14 cellular contexts compared by ENCODE assay signal in genomic region chr11:68137833-68138232, GRCh38. TPM values are rescaled to one million over a fixed set of nuclear protein-coding genes. Genes with fewer than 3 reads are reported as not detected.
DNase-seq lines count a peak whose midpoint lies in the region; ATAC-seq, FAIRE-seq and TF ChIP-seq lines count a peak whose summit lies in the region.
"Had no signal": no experiment of that assay in that cellular context is flagged by ENCODE, and none has a peak within 500 bp of the region (broad histone marks: within the 10 kb centered on the region; RNA-seq: fewer than 3 reads in every experiment).

No MANE protein-coding gene starts in this region.

- DNase-seq in A549 (ENCODE audit: low read depth in 1 of 2, low spot score in 1 of 2) (no peak), GM23338 (ENCODE audit: low spot score) (no peak), astrocyte (ENCODE audit: low read depth) (no peak), COLO829 (ENCODE audit: low spot score) (no peak), iPS-NIHi11 (ENCODE audit: low spot score) (no peak)
- DNase-seq: activated naive CD4-positive, alpha-beta T cell treated with Interleukin-2 at 50 U/mL for 16 hours; endodermal cell; NCI-H446; Peyer's patch had no signal

- H3K9ac ChIP-seq in astrocyte (ENCODE audit: low read length) (peak overlapping the region; percentile 31), mucosa of rectum (ENCODE audit: low read depth in 1 of 2, low read length in 2 of 2) (no peak overlapping the region)

- CTCF ChIA-PET in A549 (lab: Yijun Ruan, JAX): interaction anchor here (0.8 kb wide), 1 partner anchor 13 kb away, joined by 3 read pairs; no protein-coding TSS in a partner anchor

- H3K9me3 Mint-ChIP-seq in GM23338 (peaks cover 33% of the 10 kb centered on the region), astrocyte (ENCODE audit: unreplicated experiment) (peaks cover 14% of the 10 kb centered on the region)

- 9% methylated on average over 5 of the region's 5 CpGs for WGBS in A549 (ENCODE audit: missing lambda C conversion rate)

- no peaks in the 10 kb centered on the region for H3F3A ChIP-seq in GM23338 (replicated peaks; ENCODE audit: low read depth)

- peaks cover 23% of the 10 kb centered on the region for H3K36me3 Mint-ChIP-seq in GM23338 (ENCODE audit: low read depth)
- no peaks in the 10 kb centered on the region for H3K36me3 Mint-ChIP-seq in astrocyte (ENCODE audit: low read depth, unreplicated experiment)

- H3K4me3 ChIP-seq in A549 (0 out of 3 replicates have a peak overlapping the region, but pooled peaks have one; percentile 8), GM23338 (no peak overlapping the region), astrocyte (ENCODE audit: insufficient read depth, low read depth, low read length) (no peak overlapping the region), mucosa of rectum (ENCODE audit: low read length in 2 of 2) (peak overlapping the region; percentile 15 to 57)
- H3K4me3 ChIP-seq: Peyer's patch had no signal

- H3K27me3 Mint-ChIP-seq in GM23338 (ENCODE audit: insufficient read depth, low read depth, poor library complexity) (peaks cover 2% of the 10 kb centered on the region), astrocyte (ENCODE audit: low read depth, unreplicated experiment) (no peaks in the 10 kb centered on the region)

- H3K27ac Mint-ChIP-seq in GM23338: no peak overlapping the region
- no peak overlapping the region for H3K27ac Mint-ChIP-seq in astrocyte (ENCODE audit: unreplicated experiment)
- H3K27ac Mint-ChIP-seq: B cell, endodermal cell had no signal

- H3K9me3 ChIP-seq in A549 (peaks cover 9% of the 10 kb centered on the region; the same call in 2 of the 3 replicates), astrocyte (ENCODE audit: insufficient read depth, low read depth, low read length) (no peaks in the 10 kb centered on the region), mucosa of rectum (ENCODE audit: control insufficient read depth in 2 of 2, low read length in 2 of 2) (no peaks in the 10 kb centered on the region)
- H3K9me3 ChIP-seq: Peyer's patch had no signal

- FAIRE-seq in A549 (lab: Jason Lieb, UNC): no peak
- no peak for FAIRE-seq in astrocyte (lab: Jason Lieb, UNC)
- FAIRE-seq: HTR-8/SVneo had no signal

- ATAC-seq in A549 (peak; percentile 63 to 85; a peak in 5 of 6 replicates), GM23338 (no peak), HG02759 (IDR thresholded peaks at IDR 0.05; ENCODE audit: unreplicated experiment) (no peak), HG03571 (IDR thresholded peaks at IDR 0.05; ENCODE audit: unreplicated experiment) (no peak)

- POLR2A ChIA-PET in A549 (lab: Yijun Ruan, JAX): interaction anchor here (0.7 to 2.0 kb wide), 3 partner anchors 9 to 119 kb away, joined by 3 to 8 read pairs (median 5); partner anchors contain the start of gene CHKA

- no peaks in the 10 kb centered on the region for H3K9me2 ChIP-seq in GM23338 (ENCODE audit: insufficient read depth)

- H4K20me1 ChIP-seq in GM23338 (replicated peaks; ENCODE audit: insufficient read depth): no peaks in the 10 kb centered on the region
- H4K20me1 ChIP-seq in astrocyte (ENCODE audit: insufficient read depth, low read length): no peaks in the 10 kb centered on the region

- H3K4me1 ChIP-seq in A549 (peaks cover 15% of the 10 kb centered on the region), GM23338 (ENCODE audit: insufficient read depth) (no peaks in the 10 kb centered on the region), astrocyte (ENCODE audit: insufficient read depth, low read length) (no peaks in the 10 kb centered on the region), mucosa of rectum (ENCODE audit: control insufficient read depth in 2 of 2, insufficient read depth in 2 of 2, low read length in 2 of 2) (peaks cover 0 to 6% of the 10 kb centered on the region in 2 donors)

- TF ChIP-seq EP300 in A549 (IDR thresholded peaks at IDR 0.05): no peak

- peaks cover 10% of the 10 kb centered on the region for H3K36me3 ChIP-seq in GM23338 (ENCODE audit: insufficient read depth)
- no peaks in the 10 kb centered on the region for H3K36me3 ChIP-seq in astrocyte (ENCODE audit: insufficient read depth, low read length)
- no peaks in the 10 kb centered on the region for H3K36me3 ChIP-seq in mucosa of rectum (ENCODE audit: control insufficient read depth in 2 of 2, insufficient read depth in 2 of 2, low read length in 2 of 2)
- H3K36me3 ChIP-seq: Peyer's patch had no signal

- TF ChIP-seq RAD21 in A549 (conservative IDR thresholded peaks at IDR 0.05 in 1 of 2, IDR thresholded peaks at IDR 0.05 in 1 of 2): no peak

- H3K4me1 Mint-ChIP-seq in GM23338 (peaks cover 5% of the 10 kb centered on the region; the same call in 2 of the 3 replicates), astrocyte (ENCODE audit: low read depth, unreplicated experiment) (no peaks in the 10 kb centered on the region)

- H3K27me3 ChIP-seq in GM23338 (ENCODE audit: insufficient read depth): no peaks in the 10 kb centered on the region
- H3K27me3 ChIP-seq in astrocyte (ENCODE audit: insufficient read depth, low read length): no peaks in the 10 kb centered on the region
- no peaks in the 10 kb centered on the region for H3K27me3 ChIP-seq in mucosa of rectum (ENCODE audit: control insufficient read depth in 2 of 2, insufficient read depth in 2 of 2, low read length in 2 of 2)
- H3K27me3 ChIP-seq: Peyer's patch had no signal

- TF ChIP-seq POLR2A in A549 (IDR thresholded peaks at IDR 0.05; ENCODE audit: low read length): no peak

- H3K27ac ChIP-seq in A549: peak overlapping the region; percentile 78
- no peak overlapping the region for H3K27ac ChIP-seq in GM23338 (ENCODE audit: low read depth)
- no peak overlapping the region for H3K27ac ChIP-seq in astrocyte (ENCODE audit: low read depth, low read length)
- no peak overlapping the region for H3K27ac ChIP-seq in mucosa of rectum (ENCODE audit: low read depth in 2 of 2, low read length in 2 of 2)
- H3K27ac ChIP-seq: Peyer's patch had no signal

- H3K79me2 ChIP-seq in GM23338 (replicated peaks; ENCODE audit: insufficient read depth): no peaks in the 10 kb centered on the region
- no peaks in the 10 kb centered on the region for H3K79me2 ChIP-seq in astrocyte (ENCODE audit: insufficient read depth, low read length)

- H3K4me3 Mint-ChIP-seq in GM23338 (no peak overlapping the region), astrocyte (ENCODE audit: unreplicated experiment) (no peak overlapping the region)
- H3K4me3 Mint-ChIP-seq: B cell, endodermal cell had no signal

- H2AFZ ChIP-seq in GM23338 (peak overlapping the region; percentile 87), astrocyte (ENCODE audit: low read depth, low read length) (no peak overlapping the region)

- TF ChIP-seq CTCF in A549 (IDR thresholded peaks at IDR 0.05) (no peak), GM23338 (conservative IDR thresholded peaks at IDR 0.05; ENCODE audit: low read depth in 2 of 2) (no peak), astrocyte (IDR thresholded peaks at IDR 0.05; ENCODE audit: insufficient read depth, low read depth, low read length) (no peak)

- peak overlapping the region; percentile 80 for H3K4me2 ChIP-seq in A549
- H3K4me2 ChIP-seq in GM23338: no peak overlapping the region
- no peak overlapping the region for H3K4me2 ChIP-seq in astrocyte (ENCODE audit: low read length)

TF ChIP-seq in A549, 52 proteins besides CTCF, POLR2A, EP300 and RAD21:
- TF ChIP-seq HOXB13 (CRISPR knock-in tag; IDR thresholded peaks at IDR 0.05; ENCODE audit: low read depth): 0 out of 2 replicates have a peak, but pooled peaks have one; percentile 37
- no peak for TF ChIP-seq ZC3H11A (IDR thresholded peaks at IDR 0.05)
- no peak for TF ChIP-seq HOXA7 (CRISPR knock-in tag; IDR thresholded peaks at IDR 0.05)

TF ChIP-seq in GM23338, 12 proteins besides CTCF, POLR2A, EP300 and RAD21 (continues in another document):
- TF ChIP-seq REST (IDR thresholded peaks at IDR 0.05; ENCODE audit: unreplicated experiment): no peak
- no peak for TF ChIP-seq CREB1 (CRISPR knock-in tag; IDR thresholded peaks at IDR 0.05; ENCODE audit: low read depth)

RNA-seq across cellular contexts. Expression of gene CHKA, which starts 16.6 kb away (rescaled TPM):
- polyA plus RNA-seq in A549 (2011; rRNA removed) (19.4 and 21.7 TPM in 2 replicates), A549 (2017; fragmentation: RNase III; extraction: RNeasy Plus Mini Kit Qiagen cat#74134 plus additional on column Dnase treatment) (11.1 to 15.9 TPM (median 14.2 TPM) in 3 replicates), GM23338 (2016; fragmentation: Nextera tagmentation; extraction: Ambion mirVana) (37.1 and 40.1 TPM in 2 replicates)
- 10.4 and 12.1 TPM in 2 replicates for polyA plus RNA-seq in A549 (2012; cell fraction: cytosol; rRNA removed)
- polyA plus RNA-seq in A549 (2012; cell fraction: nucleus; rRNA removed): 38.4 and 61.2 TPM in 2 replicates
- polyA minus RNA-seq in A549 (2011; rRNA and poly(A)+ RNA removed): 18.3 and 22.4 TPM in 2 replicates
- 92.5 and 94.4 TPM in 2 replicates for total RNA-seq in GM23338 (2014; rRNA removed; shearing (Covaris generic))
- 23.6 and 37.7 TPM in 2 replicates for total RNA-seq in astrocyte

Comparison
In these comparisons a context has a peak if more than half of its experiments do, and no peak if none do; other contexts are left out.
1. ATAC-seq: peak in A549 (2 of 2); none in GM23338 (single experiment), HG02759 (single experiment) and HG03571 (single experiment).
2. H3K27ac ChIP-seq: peak in A549 (2 of 2); none in GM23338 (single experiment), astrocyte (single experiment) and mucosa of rectum (0 of 2).
3. H3K4me3 ChIP-seq: peak in A549 (single experiment) and mucosa of rectum (2 of 2); none in GM23338 (single experiment) and astrocyte (single experiment).